22 cellular contexts compared by ENCODE assay signal in genomic region chr6:57217270-57217669, GRCh38. TPM values are rescaled to one million over a fixed set of nuclear protein-coding genes. Genes with fewer than 3 reads are reported as not detected.
DNase-seq lines count a peak whose midpoint lies in the region; ATAC-seq and TF ChIP-seq lines count a peak whose summit lies in the region.
"Had no signal": no experiment of that assay in that cellular context is flagged by ENCODE, and none has a peak within 500 bp of the region (broad histone marks: within the 10 kb centered on the region; RNA-seq: fewer than 3 reads in every experiment).

No MANE protein-coding gene starts in this region.

- intact Hi-C loops in testis (cut with DNase I; ENCODE audit: low total_unique reads): no loop called here

- no peak overlapping the region for H3K27ac ChIP-seq in KMS-11
- H3K27ac ChIP-seq in VCaP: peak overlapping the region; percentile 81
- H3K27ac ChIP-seq in gastroesophageal sphincter: peak overlapping the region in 3 of 4 donors; percentile 45 to 69 (median 63)
- peak overlapping the region; percentile 75 for H3K27ac ChIP-seq in rectal smooth muscle tissue (ENCODE audit: low read depth, low read length)
- no peak overlapping the region for H3K27ac ChIP-seq in testis
- H3K27ac ChIP-seq: BLaER1 treated with 17β-estradiol and CSF1 and Interleukin-3, amounts not matched to agents 10 nM and 100 nM had no signal

- H4K20me1 ChIP-seq in KMS-11 (ENCODE audit: insufficient read depth): no peaks in the 10 kb centered on the region
- H4K20me1 ChIP-seq: BLaER1 treated with 17β-estradiol and CSF1 and Interleukin-3, amounts not matched to agents 10 nM and 100 nM had no signal

- peak overlapping the region; percentile 56 for H3K4me2 ChIP-seq in KMS-11
- H3K4me2 ChIP-seq: BLaER1 treated with 17β-estradiol and CSF1 and Interleukin-3, amounts not matched to agents 10 nM and 100 nM had no signal

- TF ChIP-seq POLR2A in gastroesophageal sphincter (IDR thresholded peaks at IDR 0.05) (no peak), testis (IDR thresholded peaks at IDR 0.05) (no peak)

- H3K79me2 ChIP-seq in KMS-11 (ENCODE audit: insufficient read depth, low read depth): peaks cover 14% of the 10 kb centered on the region; the same call in 1 of the 2 replicates

- H3K4me1 ChIP-seq in KMS-11 (ENCODE audit: low read depth, poor library complexity, severe bottlenecking): peaks cover 23% of the 10 kb centered on the region
- H3K4me1 ChIP-seq in gastroesophageal sphincter: peaks cover 0 to 57% (median 0%) of the 10 kb centered on the region in 3 donors
- peaks cover 8% of the 10 kb centered on the region for H3K4me1 ChIP-seq in rectal smooth muscle tissue (ENCODE audit: control insufficient read depth, insufficient read depth, low read length)
- no peaks in the 10 kb centered on the region for H3K4me1 ChIP-seq in testis

- DNase-seq in testis (no peak), NCI-H1048 (lab: John Stamatoyannopoulos, UW) (no peak)
- DNase-seq: CD8-positive, alpha-beta memory T cell; DMS53; EL; GOT3; KG1; NCI-H1092 treated with DMSO at 0.1 percent for 48 hours; NCI-H146; NCI-H2029 treated with DMSO at 0.1 percent for 48 hours; NCI-H2171; NCI-H446 treated with DMSO at 0.1 percent for 48 hours; NCI-H69; Right ventricle myocardium superior had no signal

- H3K36me3 ChIP-seq in KMS-11 (ENCODE audit: insufficient read depth) (no peaks in the 10 kb centered on the region), gastroesophageal sphincter (no peaks in the 10 kb centered on the region), rectal smooth muscle tissue (ENCODE audit: control insufficient read depth, insufficient read depth, low read length) (no peaks in the 10 kb centered on the region), testis (ENCODE audit: low read depth, missing control alignments) (no peaks in the 10 kb centered on the region)
- H3K36me3 ChIP-seq: BLaER1 treated with 17β-estradiol and CSF1 and Interleukin-3, amounts not matched to agents 10 nM and 100 nM had no signal

- no peak overlapping the region for H2AFZ ChIP-seq in KMS-11 (ENCODE audit: low read depth)

- TF ChIP-seq EP300 in gastroesophageal sphincter (IDR thresholded peaks at IDR 0.05): no peak

- H3K9ac ChIP-seq in KMS-11 (no peak overlapping the region), rectal smooth muscle tissue (ENCODE audit: low read length) (no peak overlapping the region)
- H3K9ac ChIP-seq: BLaER1 treated with 17β-estradiol and CSF1 and Interleukin-3, amounts not matched to agents 10 nM and 100 nM had no signal

- 88 to 92% methylated on average over 4 of the region's 11 CpGs for WGBS in gastroesophageal sphincter (ENCODE audit: low coverage in 1 of 2), 2 donors
- WGBS in testis, 2 donors: 94 to 97% methylated on average over 11 of the region's 11 CpGs

- no peaks in the 10 kb centered on the region for H3K9me3 ChIP-seq in gastroesophageal sphincter
- H3K9me3 ChIP-seq in testis: no peaks in the 10 kb centered on the region

- no peak overlapping the region for H3K4me3 ChIP-seq in KMS-11 (IDR thresholded peaks at IDR 0.05; ENCODE audit: insufficient read depth, low read depth, low read length)
- no peak overlapping the region for H3K4me3 ChIP-seq in gastroesophageal sphincter
- no peak overlapping the region for H3K4me3 ChIP-seq in rectal smooth muscle tissue (ENCODE audit: low read length)
- H3K4me3 ChIP-seq in testis: no peak overlapping the region
- H3K4me3 ChIP-seq: BLaER1 treated with 17β-estradiol and CSF1 and Interleukin-3, amounts not matched to agents 10 nM and 100 nM had no signal

- ATAC-seq in gastroesophageal sphincter: no peak
- ATAC-seq in HG03135 (IDR thresholded peaks at IDR 0.05; ENCODE audit: unreplicated experiment): no peak
- no peak for ATAC-seq in HG02571 (IDR thresholded peaks at IDR 0.05; ENCODE audit: unreplicated experiment)
- ATAC-seq: HCT116 had no signal

- TF ChIP-seq CTCF in KMS-11 (conservative IDR thresholded peaks at IDR 0.05; ENCODE audit: low read depth, low read length) (no peak), VCaP (conservative IDR thresholded peaks at IDR 0.05) (no peak), gastroesophageal sphincter (IDR thresholded peaks at IDR 0.05) (no peak), testis (IDR thresholded peaks at IDR 0.05) (no peak)

- H3K27me3 ChIP-seq in KMS-11 (ENCODE audit: insufficient read depth, low read depth) (no peaks in the 10 kb centered on the region), gastroesophageal sphincter (no peaks in the 10 kb centered on the region), rectal smooth muscle tissue (ENCODE audit: control insufficient read depth, insufficient read depth, low read length) (no peaks in the 10 kb centered on the region), testis (no peaks in the 10 kb centered on the region)
- H3K27me3 ChIP-seq: BLaER1 treated with 17β-estradiol and CSF1 and Interleukin-3, amounts not matched to agents 10 nM and 100 nM had no signal

RNA-seq across cellular contexts. Expression of gene RAB23, which starts 4.8 kb away (rescaled TPM):
- total RNA-seq in gastroesophageal sphincter: 100 to 1,000 TPM in 1 of 4 donors, 10 to 100 TPM in 3; 45.5 to 107 (median 78.1) TPM
- total RNA-seq in testis: 1 to 10 TPM; 5.6 to 6.0 TPM
- polyA plus RNA-seq in testis (ENCODE audit: insufficient read depth, low read depth, low replicate concordance): 11.8 TPM

RNA-seq across cellular contexts. Expression of gene BAG2, which starts 45.1 kb away (rescaled TPM):
- total RNA-seq in gastroesophageal sphincter (10 to 100 TPM; 40.8 to 50.6 (median 46.3) TPM), testis (1 to 10 TPM; 5.3 to 6.1 TPM)
- polyA plus RNA-seq in testis (ENCODE audit: insufficient read depth, low read depth, low replicate concordance): 12.6 TPM

Comparison
In these comparisons a context has a peak if more than half of its experiments do, and no peak if none do; other contexts are left out.
1. H3K27ac ChIP-seq: peak in VCaP (single experiment), gastroesophageal sphincter (3 of 4) and rectal smooth muscle tissue (single experiment); none in KMS-11 (single experiment) and testis (0 of 2).
2. RNA of gene RAB23, which starts 4.8 kb away (total RNA-seq): 45.5 to 107 TPM in gastroesophageal sphincter; 5.6 to 6.0 TPM in testis; every median in the first group is over 4 times any median in the second.
3. RNA of gene BAG2, which starts 45.1 kb away (total RNA-seq): 40.8 to 50.6 TPM in gastroesophageal sphincter; 5.3 to 6.1 TPM in testis; every median in the first group is over 4 times any median in the second.